8 cellular contexts compared by ENCODE assay signal in genomic region chr12:8949525-8950286, GRCh38. TPM values are rescaled to one million over a fixed set of nuclear protein-coding genes. Genes with fewer than 3 reads are reported as not detected.
DNase-seq lines count a peak whose midpoint lies in the region; ATAC-seq and TF ChIP-seq lines count a peak whose summit lies in the region.

Gene M6PR, minus strand, starts transcription at chr12:8949645. Its CDS starts 3,241 bp downstream, at chr12:8946404.

- peak; percentile 90 for ATAC-seq in HG02642 (IDR thresholded peaks at IDR 0.05; ENCODE audit: poor library complexity, unreplicated experiment)
- ATAC-seq in omental fat pad (ENCODE audit: low FRiP score) = peak; percentile 95

- H3K36me3 Mint-ChIP-seq in activated naive CD8-positive, alpha-beta T cell = peaks cover 9% of the 10 kb centered on the region

- DNase-seq in GM12865 (ENCODE audit: low read depth) (peak; percentile 98), NCI-H1105 (lab: John Stamatoyannopoulos, UW) (peak; percentile 100), SKM-1 treated with dmso at 0.1 percent for 144 hours (lab: John Stamatoyannopoulos, UW; ENCODE audit: unreplicated experiment) (peak; percentile 90), glomerular visceral epithelial cell (ENCODE audit: extremely low spot score) (peak; percentile 94), omental fat pad (ENCODE audit: low spot score) (peak; percentile 69), testis (peak; percentile 97)

- H3K4me3 ChIP-seq in GM12865 (ENCODE audit: low read depth, low read length) (peak within 1 kb of the TSS; percentile 78), testis (peak within 1 kb of the TSS; percentile 75 to 80)

- H3K27me3 ChIP-seq in testis = no peaks in the 10 kb centered on the region

- WGBS in testis, 2 donors = 0% methylated on average over 38 to 57 of the region's 58 CpGs

- peak within 1 kb of the TSS; percentile 100 for H3K4me3 Mint-ChIP-seq in activated naive CD8-positive, alpha-beta T cell

- TF ChIP-seq CTCF in GM12865 (IDR thresholded peaks at IDR 0.05; ENCODE audit: insufficient read depth, low read depth, low read length, missing control alignments) = peak; percentile 65
- TF ChIP-seq CTCF in omental fat pad (IDR thresholded peaks at IDR 0.05) = no peak
- peak in 2 of 3 experiments; percentile 34 to 65 for TF ChIP-seq CTCF in testis (IDR thresholded peaks at IDR 0.05)

- intact Hi-C loops in testis (cut with DNase I; ENCODE audit: low total_unique reads) = no loop called here

- H3K36me3 ChIP-seq in testis (ENCODE audit: low read depth, missing control alignments) = no peaks in the 10 kb centered on the region

- peak within 1 kb of the TSS; percentile 97 for H3K27ac Mint-ChIP-seq in activated naive CD8-positive, alpha-beta T cell

- no peaks in the 10 kb centered on the region for H3K27me3 Mint-ChIP-seq in activated naive CD8-positive, alpha-beta T cell

- no peaks in the 10 kb centered on the region for H3K4me1 ChIP-seq in testis

- peak within 1 kb of the TSS; percentile 94 to 99 for H3K27ac ChIP-seq in testis

- H3K9me3 Mint-ChIP-seq in activated naive CD8-positive, alpha-beta T cell (ENCODE audit: low read depth) = peaks cover 9% of the 10 kb centered on the region

- TF ChIP-seq POLR2A in testis (IDR thresholded peaks at IDR 0.05) = peak; percentile 73

- no peaks in the 10 kb centered on the region for H3K9me3 ChIP-seq in testis

- peaks cover 61% of the 10 kb centered on the region for H3K4me1 Mint-ChIP-seq in activated naive CD8-positive, alpha-beta T cell (ENCODE audit: low read depth)

RNA-seq across cellular contexts. Expression of gene M6PR, which starts in this region (rescaled TPM):
- total RNA-seq in omental fat pad (100 to 1,000 TPM in 3 of 4 donors, 10 to 100 TPM in 1; 87.9 to 141 (median 109) TPM), testis (100 to 1,000 TPM; 166 to 172 TPM)
- polyA plus RNA-seq in testis (ENCODE audit: insufficient read depth, low read depth, low replicate concordance) = 127 TPM

Comparison
In these comparisons a context has a peak if more than half of its experiments do, and no peak if none do; other contexts are left out.
1. Peak in every context shown above with its lines: DNase-seq, ATAC-seq, H3K4me3 ChIP-seq and H3K27ac ChIP-seq.
2. CTCF ChIP-seq: peak in GM12865 (single experiment) and testis (2 of 3); none in omental fat pad (0 of 3).